In the genomic region with DNA sequence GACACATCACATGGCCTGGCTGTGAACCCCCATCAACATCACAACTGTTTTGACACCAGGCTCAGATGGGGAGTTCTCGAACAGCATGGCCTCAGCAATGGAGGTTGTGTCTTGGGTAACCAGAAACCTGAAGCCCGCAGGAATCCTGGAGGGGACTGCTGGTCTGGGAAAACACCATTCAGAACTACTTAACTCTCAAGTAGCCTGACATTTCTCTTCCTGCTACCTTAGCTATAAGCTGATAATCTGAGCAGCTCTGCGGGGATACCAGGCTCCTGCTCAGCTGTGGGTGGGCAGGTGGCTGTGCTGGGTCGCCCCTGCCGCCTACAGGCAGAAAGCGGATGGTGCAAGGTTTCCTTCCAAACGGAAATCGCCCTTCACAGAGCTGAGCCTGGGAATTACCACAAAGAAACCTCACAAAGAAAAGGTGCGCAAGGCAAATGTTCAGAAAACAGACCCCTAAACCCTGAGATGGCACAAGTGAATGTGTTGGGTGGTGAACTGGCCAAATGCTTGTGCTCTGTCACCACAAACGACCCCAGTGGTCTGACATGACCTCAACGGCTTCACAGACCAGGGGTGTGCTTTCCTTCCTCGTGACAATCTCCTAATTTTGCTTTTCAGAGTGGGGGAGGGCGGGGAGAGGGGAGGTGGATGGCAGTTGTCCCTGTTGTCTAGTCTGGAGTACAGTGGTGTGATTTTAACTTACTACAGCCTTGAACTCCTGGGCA, we compare ENCODE assay signal across 8 cellular contexts. TPM values are rescaled to one million over a fixed set of nuclear protein-coding genes. Genes with fewer than 3 reads are reported as not detected.
DNase-seq lines count a peak whose midpoint lies in the region; ATAC-seq lines count a peak whose summit lies in the region.

No MANE protein-coding gene starts in this region.

- H3K9me3 Mint-ChIP-seq in activated CD4-positive, alpha-beta T cell treated with anti-CD3 and anti-CD28 coated beads, Interleukin-2, amount 10 ng/mL, durations not matched to agents 7 days and 5 days, result no peaks in the 10 kb centered on the region

- no peak overlapping the region for H3K4me3 Mint-ChIP-seq in activated CD4-positive, alpha-beta T cell treated with anti-CD3 and anti-CD28 coated beads, Interleukin-2, amount 10 ng/mL, durations not matched to agents 7 days and 5 days

- H3K27me3 Mint-ChIP-seq in activated CD4-positive, alpha-beta T cell treated with anti-CD3 and anti-CD28 coated beads, Interleukin-2, amount 10 ng/mL, durations not matched to agents 7 days and 5 days, result no peaks in the 10 kb centered on the region

- CTCF ChIA-PET in activated CD4-positive, alpha-beta T cell treated with anti-CD3 and anti-CD28 coated beads, Interleukin-2, amount 10 ng/mL, durations not matched to agents 7 days and 5 days (lab: Charles Lee), result interaction anchor here (0.7 to 2.6 kb wide), 16 partner anchors 9 to 438 kb away, joined by 3 to 9 read pairs (median 4); a partner anchor contains a TSS

- H3K4me1 Mint-ChIP-seq in activated CD4-positive, alpha-beta T cell treated with anti-CD3 and anti-CD28 coated beads, Interleukin-2, amount 10 ng/mL, durations not matched to agents 7 days and 5 days, result peaks cover 24% of the 10 kb centered on the region

- no peak overlapping the region for H3K27ac ChIP-seq in effector memory CD4-positive, alpha-beta T cell (ENCODE audit: insufficient read depth, low read length, poor library complexity, severe bottlenecking)

- H3K27ac Mint-ChIP-seq in activated CD4-positive, alpha-beta T cell treated with anti-CD3 and anti-CD28 coated beads, Interleukin-2, amount 10 ng/mL, durations not matched to agents 7 days and 5 days, result peak overlapping the region; percentile 52

- peaks cover 25% of the 10 kb centered on the region for H3K36me3 Mint-ChIP-seq in activated CD4-positive, alpha-beta T cell treated with anti-CD3 and anti-CD28 coated beads, Interleukin-2, amount 10 ng/mL, durations not matched to agents 7 days and 5 days (ENCODE audit: low read depth)

- ATAC-seq in GM19025 (IDR thresholded peaks at IDR 0.05; ENCODE audit: low read depth, unreplicated experiment), result peak; percentile 55
- peak; percentile 73 for ATAC-seq in HG03139 (IDR thresholded peaks at IDR 0.05; ENCODE audit: unreplicated experiment)

- H3K27me3 ChIP-seq in effector memory CD4-positive, alpha-beta T cell (replicated peaks; ENCODE audit: control insufficient read depth, insufficient read depth, low read length, poor library complexity, severe bottlenecking), result no peaks in the 10 kb centered on the region

- peaks cover 23% of the 10 kb centered on the region for H3K36me3 ChIP-seq in effector memory CD4-positive, alpha-beta T cell (ENCODE audit: control insufficient read depth, insufficient read depth, low read length)

- peaks cover 6% of the 10 kb centered on the region for H3K4me1 ChIP-seq in effector memory CD4-positive, alpha-beta T cell (ENCODE audit: control insufficient read depth, insufficient read depth, low read length, poor library complexity, severe bottlenecking)

- H3K9me3 ChIP-seq in effector memory CD4-positive, alpha-beta T cell (ENCODE audit: control insufficient read depth, low read length), result no peaks in the 10 kb centered on the region

- H3K4me3 ChIP-seq in effector memory CD4-positive, alpha-beta T cell (ENCODE audit: insufficient read depth, low read depth, low read length, poor library complexity, severe bottlenecking), result no peak overlapping the region

- POLR2A ChIA-PET in activated CD4-positive, alpha-beta T cell treated with anti-CD3 and anti-CD28 coated beads, Interleukin-2, amount 10 ng/mL, durations not matched to agents 7 days and 5 days (lab: Charles Lee), result interaction anchor here (0.5 to 0.6 kb wide), 2 partner anchors 254 to 339 kb away, joined by 3 to 4 read pairs; no protein-coding TSS in a partner anchor

- peak in 10 of 14 donors; percentile 14 to 46 (median 22) for DNase-seq in C1 segment of cervical spinal cord (lab: John Stamatoyannopoulos, UW)
- peak; percentile 39 for DNase-seq in NCI-H345 treated with DMSO at 0.1 percent for 48 hours (lab: John Stamatoyannopoulos, UW; ENCODE audit: unreplicated experiment)
- peak; percentile 59 for DNase-seq in activated CD4-positive, alpha-beta T cell treated with anti-CD3 and anti-CD28 coated beads, Interleukin-2, amount 10 ng/mL, durations not matched to agents 7 days and 5 days
- peak; percentile 8 to 29 (median 14) for DNase-seq in effector memory CD4-positive, alpha-beta T cell
- peak; percentile 32 for DNase-seq in middle frontal gyrus (ENCODE audit: extremely low spot score, low spot score)
- peak; percentile 7 for DNase-seq in stimulated activated CD8-positive, alpha-beta memory T cell treated with anti-CD3 and anti-CD28 coated beads, Interleukin-7, amount 100 ng/mL, for 24 hours (ENCODE audit: low read depth)

RNA-seq across cellular contexts. Expression of a gene that starts 29.5 kb away (rescaled TPM):
- total RNA-seq in activated CD4-positive, alpha-beta T cell treated with anti-CD3 and anti-CD28 coated beads, Interleukin-2, amount 10 ng/mL, durations not matched to agents 7 days and 5 days, result 100 to 1,000 TPM; 149 to 166 TPM

RNA-seq across cellular contexts. Expression of a gene that starts 29.8 kb away (rescaled TPM):
- total RNA-seq in activated CD4-positive, alpha-beta T cell treated with anti-CD3 and anti-CD28 coated beads, Interleukin-2, amount 10 ng/mL, durations not matched to agents 7 days and 5 days, result 10 to 100 TPM; 36.8 to 41.5 TPM

Comparison
In these comparisons a context has a peak if more than half of its experiments do, and no peak if none do; other contexts are left out.
1. DNase-seq: peak in every context shown above with its lines; median percentile 59 in activated CD4-positive, alpha-beta T cell treated with anti-CD3 and anti-CD28 coated beads, Interleukin-2, amount 10 ng/mL, durations not matched to agents 7 days and 5 days; 39 in NCI-H345 treated with DMSO at 0.1 percent for 48 hours; 32 in middle frontal gyrus; 22 in C1 segment of cervical spinal cord; 14 in effector memory CD4-positive, alpha-beta T cell; 7 in stimulated activated CD8-positive, alpha-beta memory T cell treated with anti-CD3 and anti-CD28 coated beads, Interleukin-7, amount 100 ng/mL, for 24 hours.